In genomic region chr17:2054262-2054739, GRCh38 we compare ENCODE assay signal across 6 cellular contexts. TPM values are rescaled to one million over a fixed set of nuclear protein-coding genes. Genes with fewer than 3 reads are reported as not detected.
A peak's percentile ranks its signal among the peaks of the same experiment; 100 is the strongest.
DNase-seq lines count a peak whose midpoint lies in the region; ATAC-seq and TF ChIP-seq lines count a peak whose summit lies in the region.

No MANE protein-coding gene starts in this region.

- CTCF ChIA-PET in HEK293T (lab: Yijun Ruan, JAX): interaction anchor here (0.5 to 2.2 kb wide), 13 partner anchors 8 to 249 kb away, joined by 3 to 27 read pairs (median 3); partner anchors contain the start of genes SMG6 and SRR

- no peaks in the 10 kb centered on the region for H3K9me3 Mint-ChIP-seq in T-helper 1 cell treated with Interleukin-12 subunit alpha and Interleukin-12 subunit beta and Interleukin-4 antibody, amounts not matched to agents 30 μg/mL and 1 μg/mL, for 36 hours

- H3K4me1 ChIP-seq in cardiac muscle cell (ENCODE audit: low read depth) (peaks cover 11% of the 10 kb centered on the region), thoracic aorta (ENCODE audit: control insufficient read depth in 1 of 2, low read depth in 2 of 2) (peaks cover 24 to 40% of the 10 kb centered on the region in 2 donors)

- H3K27me3 Mint-ChIP-seq in T-helper 1 cell treated with Interleukin-12 subunit alpha and Interleukin-12 subunit beta and Interleukin-4 antibody, amounts not matched to agents 30 μg/mL and 1 μg/mL, for 36 hours (ENCODE audit: low read depth): peaks cover 13% of the 10 kb centered on the region

- H3K36me3 ChIP-seq in cardiac muscle cell: no peaks in the 10 kb centered on the region
- no peaks in the 10 kb centered on the region for H3K36me3 ChIP-seq in thoracic aorta

- H3K27ac Mint-ChIP-seq in T-helper 1 cell treated with Interleukin-12 subunit alpha and Interleukin-12 subunit beta and Interleukin-4 antibody, amounts not matched to agents 30 μg/mL and 1 μg/mL, for 36 hours: peak overlapping the region; percentile 86

- DNase-seq in HEK293T (ENCODE audit: extremely low spot score): peak; percentile 55
- DNase-seq in cardiac muscle cell (ENCODE audit: low read depth in 1 of 2, low spot score in 1 of 2): peak; percentile 42 to 70
- DNase-seq in thoracic aorta (ENCODE audit: low spot score): no peak

- ATAC-seq in thoracic aorta (ENCODE audit: insufficient number of reproducible peaks, low FRiP score, low read depth) (no peak), HG03108 (IDR thresholded peaks at IDR 0.05; ENCODE audit: unreplicated experiment) (no peak), HG03025 (IDR thresholded peaks at IDR 0.05; ENCODE audit: low FRiP score, unreplicated experiment) (no peak)

- H3K4me3 Mint-ChIP-seq in T-helper 1 cell treated with Interleukin-12 subunit alpha and Interleukin-12 subunit beta and Interleukin-4 antibody, amounts not matched to agents 30 μg/mL and 1 μg/mL, for 36 hours: peak overlapping the region; percentile 84

- peaks cover 2% of the 10 kb centered on the region for H3K36me3 Mint-ChIP-seq in T-helper 1 cell treated with Interleukin-12 subunit alpha and Interleukin-12 subunit beta and Interleukin-4 antibody, amounts not matched to agents 30 μg/mL and 1 μg/mL, for 36 hours (ENCODE audit: low read depth)

- H3K27ac ChIP-seq in cardiac muscle cell (no peak overlapping the region), thoracic aorta (no peak overlapping the region)

- H3K9me3 ChIP-seq in cardiac muscle cell (ENCODE audit: low read depth) (no peaks in the 10 kb centered on the region), thoracic aorta (no peaks in the 10 kb centered on the region)

- H3K4me1 Mint-ChIP-seq in T-helper 1 cell treated with Interleukin-12 subunit alpha and Interleukin-12 subunit beta and Interleukin-4 antibody, amounts not matched to agents 30 μg/mL and 1 μg/mL, for 36 hours (ENCODE audit: low read depth): peaks cover 17% of the 10 kb centered on the region

- TF ChIP-seq CTCF in cardiac muscle cell (IDR thresholded peaks at IDR 0.05; ENCODE audit: low read depth, low read length): no peak
- TF ChIP-seq CTCF in thoracic aorta (IDR thresholded peaks at IDR 0.05): no peak

- H3K27me3 ChIP-seq in cardiac muscle cell: peaks cover 91% of the 10 kb centered on the region
- no peaks in the 10 kb centered on the region for H3K27me3 ChIP-seq in thoracic aorta (replicated peaks; ENCODE audit: insufficient read depth)

- H3K4me3 ChIP-seq in cardiac muscle cell: peak overlapping the region; percentile 60
- H3K4me3 ChIP-seq in thoracic aorta: peak overlapping the region; percentile 82

- POLR2A ChIA-PET in HEK293T (lab: Yijun Ruan, JAX): no interaction called here

TF ChIP-seq in HEK293T, 16 proteins besides CTCF, POLR2A, EP300 and RAD21:
- TF ChIP-seq TARDBP (IDR thresholded peaks at IDR 0.05) (no peak), SUZ12 (IDR thresholded peaks at IDR 0.05) (no peak), FOXM1 (IDR thresholded peaks at IDR 0.05; ENCODE audit: borderline replicate concordance) (no peak), NFRKB (IDR thresholded peaks at IDR 0.05) (no peak), L3MBTL2 (conservative IDR thresholded peaks at IDR 0.05) (no peak; the same call in 1 of the 2 replicates), FOXA1 (IDR thresholded peaks at IDR 0.05) (no peak)

RNA-seq across cellular contexts. Expression of gene HIC1, which starts 0.6 kb away (rescaled TPM):
- total RNA-seq in cardiac muscle cell: 2.6 and 3.7 TPM in 2 replicates
- polyA plus RNA-seq in cardiac muscle cell: 0.88 and 2.7 TPM in 2 replicates
- total RNA-seq in thoracic aorta: 10 to 100 TPM; 38.3 to 53.9 TPM

RNA-seq across cellular contexts. Expression of gene OVCA2, which starts 12.5 kb away (rescaled TPM):
- total RNA-seq in cardiac muscle cell (36.8 and 48.4 TPM in 2 replicates), thoracic aorta (10 to 100 TPM; 44.1 to 46.6 TPM)
- polyA plus RNA-seq in cardiac muscle cell: 40.6 and 50.1 TPM in 2 replicates

RNA-seq across cellular contexts. Expression of gene DPH1, which starts 24.3 kb away (rescaled TPM):
- 43.2 and 88.6 TPM in 2 replicates for total RNA-seq in cardiac muscle cell
- 59.5 and 94.5 TPM in 2 replicates for polyA plus RNA-seq in cardiac muscle cell
- 10 to 100 TPM; 46.0 to 61.1 TPM for total RNA-seq in thoracic aorta

RNA-seq across cellular contexts. Expression of gene RTN4RL1, which starts 29.2 kb away (rescaled TPM):
- total RNA-seq in cardiac muscle cell (34.3 and 45.4 TPM in 2 replicates), thoracic aorta (1 to 10 TPM; 5.4 to 8.0 TPM)
- polyA plus RNA-seq in cardiac muscle cell: 32.2 and 46.2 TPM in 2 replicates
